In genomic region chr3:16439163-16439847, GRCh38 we compare ENCODE assay signal across 14 cellular contexts.
DNase-seq lines count a peak whose midpoint lies in the region; ATAC-seq and TF ChIP-seq lines count a peak whose summit lies in the region.
"Had no signal": no experiment of that assay in that cellular context is flagged by ENCODE, and none has a peak within 500 bp of the region (broad histone marks: within the 10 kb centered on the region; RNA-seq: fewer than 3 reads in every experiment).

No MANE protein-coding gene starts in this region.

- H3K27me3 Mint-ChIP-seq in activated naive CD8-positive, alpha-beta T cell treated with anti-CD3 and anti-CD28 coated beads for 36 hours: no peaks in the 10 kb centered on the region
- no peaks in the 10 kb centered on the region for H3K27me3 Mint-ChIP-seq in activated naive CD8-positive, alpha-beta T cell treated with anti-CD3 and anti-CD28 coated beads, Interleukin-2, amount 50 U/mL, for 24 hours
- no peaks in the 10 kb centered on the region for H3K27me3 Mint-ChIP-seq in endothelial cell (ENCODE audit: unreplicated experiment)

- no peak for ATAC-seq in activated naive CD8-positive, alpha-beta T cell treated with anti-CD3 and anti-CD28 coated beads, Interleukin-2, amount 50 U/mL, for 24 hours
- ATAC-seq in right lobe of liver: peak; percentile 69 to 78 (median 70)
- ATAC-seq in upper lobe of right lung: peak; percentile 58
- ATAC-seq in GM21526 (IDR thresholded peaks at IDR 0.05; ENCODE audit: low FRiP score, unreplicated experiment): no peak
- ATAC-seq: GM23338 had no signal

- TF ChIP-seq POLR2A in right lobe of liver (IDR thresholded peaks at IDR 0.05): no peak

- peaks cover 11% of the 10 kb centered on the region for H3K4me1 Mint-ChIP-seq in activated naive CD8-positive, alpha-beta T cell treated with anti-CD3 and anti-CD28 coated beads for 36 hours
- peaks cover 30% of the 10 kb centered on the region for H3K4me1 Mint-ChIP-seq in activated naive CD8-positive, alpha-beta T cell treated with anti-CD3 and anti-CD28 coated beads, Interleukin-2, amount 50 U/mL, for 24 hours
- peaks cover 2% of the 10 kb centered on the region for H3K4me1 Mint-ChIP-seq in endothelial cell (ENCODE audit: unreplicated experiment)
- H3K4me1 Mint-ChIP-seq: GM23338 had no signal

- no peak overlapping the region for H3K4me3 Mint-ChIP-seq in activated naive CD8-positive, alpha-beta T cell treated with anti-CD3 and anti-CD28 coated beads for 36 hours
- H3K4me3 Mint-ChIP-seq in activated naive CD8-positive, alpha-beta T cell treated with anti-CD3 and anti-CD28 coated beads, Interleukin-2, amount 50 U/mL, for 24 hours: no peak overlapping the region
- no peak overlapping the region for H3K4me3 Mint-ChIP-seq in endothelial cell (ENCODE audit: unreplicated experiment)
- H3K4me3 Mint-ChIP-seq: GM23338 had no signal

- H3K4me3 ChIP-seq in epithelial cell of esophagus (ENCODE audit: low read length) (no peak overlapping the region), right lobe of liver (no peak overlapping the region), upper lobe of right lung (no peak overlapping the region)
- H3K4me3 ChIP-seq: GM23338 had no signal

- peak overlapping the region; percentile 50 for H3K27ac Mint-ChIP-seq in activated naive CD8-positive, alpha-beta T cell treated with anti-CD3 and anti-CD28 coated beads for 36 hours
- no peak overlapping the region for H3K27ac Mint-ChIP-seq in activated naive CD8-positive, alpha-beta T cell treated with anti-CD3 and anti-CD28 coated beads, Interleukin-2, amount 50 U/mL, for 24 hours
- no peak overlapping the region for H3K27ac Mint-ChIP-seq in endothelial cell (ENCODE audit: unreplicated experiment)
- H3K27ac Mint-ChIP-seq: GM23338 had no signal

- no peaks in the 10 kb centered on the region for H3K36me3 ChIP-seq in right lobe of liver
- H3K36me3 ChIP-seq in upper lobe of right lung: no peaks in the 10 kb centered on the region

- H3K36me3 Mint-ChIP-seq in activated naive CD8-positive, alpha-beta T cell treated with anti-CD3 and anti-CD28 coated beads for 36 hours: peaks cover 27% of the 10 kb centered on the region
- peaks cover 39% of the 10 kb centered on the region for H3K36me3 Mint-ChIP-seq in activated naive CD8-positive, alpha-beta T cell treated with anti-CD3 and anti-CD28 coated beads, Interleukin-2, amount 50 U/mL, for 24 hours (ENCODE audit: low read depth)
- no peaks in the 10 kb centered on the region for H3K36me3 Mint-ChIP-seq in endothelial cell (ENCODE audit: low read depth, unreplicated experiment)

- H3K4me1 ChIP-seq in right lobe of liver (peaks cover 0 to 30% (median 6%) of the 10 kb centered on the region in 4 donors), upper lobe of right lung (peaks cover 20% of the 10 kb centered on the region)

- no peak overlapping the region for H3K27ac ChIP-seq in right lobe of liver
- H3K27ac ChIP-seq in upper lobe of right lung: no peak overlapping the region

- H3K27me3 ChIP-seq in right lobe of liver: no peaks in the 10 kb centered on the region
- no peaks in the 10 kb centered on the region for H3K27me3 ChIP-seq in upper lobe of right lung

- peaks cover under 1% of the 10 kb centered on the region for H3K9me3 Mint-ChIP-seq in activated naive CD8-positive, alpha-beta T cell treated with anti-CD3 and anti-CD28 coated beads for 36 hours
- H3K9me3 Mint-ChIP-seq in activated naive CD8-positive, alpha-beta T cell treated with anti-CD3 and anti-CD28 coated beads, Interleukin-2, amount 50 U/mL, for 24 hours: no peaks in the 10 kb centered on the region
- H3K9me3 Mint-ChIP-seq in endothelial cell (ENCODE audit: unreplicated experiment): no peaks in the 10 kb centered on the region
- H3K9me3 Mint-ChIP-seq: GM23338 had no signal

- no peak for TF ChIP-seq CTCF in epithelial cell of esophagus (IDR thresholded peaks at IDR 0.05; ENCODE audit: insufficient read depth, low read depth, low read length, missing control alignments)
- TF ChIP-seq CTCF in right lobe of liver (IDR thresholded peaks at IDR 0.05): no peak
- no peak for TF ChIP-seq CTCF in upper lobe of right lung (IDR thresholded peaks at IDR 0.05)
- TF ChIP-seq CTCF in endothelial cell (IDR thresholded peaks at IDR 0.05; ENCODE audit: unreplicated experiment): no peak

- DNase-seq in activated naive CD8-positive, alpha-beta T cell treated with anti-CD3 and anti-CD28 coated beads for 36 hours: no peak
- DNase-seq in activated naive CD8-positive, alpha-beta T cell treated with anti-CD3 and anti-CD28 coated beads, Interleukin-2, amount 50 U/mL, for 24 hours: no peak
- DNase-seq in epithelial cell of esophagus (ENCODE audit: low read depth) (peak; percentile 5), right lobe of liver (no peak), upper lobe of right lung (no peak), endothelial cell (ENCODE audit: low spot score) (no peak), NCI-H524 (lab: John Stamatoyannopoulos, UW) (no peak)
- DNase-seq: activated CD4-positive, alpha-beta T cell treated with anti-CD3 and anti-CD28 coated beads for 4 hours; activated T-cell treated with anti-CD3 and anti-CD28 coated beads for 4 hours; KBM-7; NCI-H1436; stimulated activated CD4-positive, alpha-beta T cell treated with anti-CD3 and anti-CD28 coated beads, Interleukin-4, amount 100 ng/mL, for 1 hour had no signal

- H3K9me3 ChIP-seq in right lobe of liver (no peaks in the 10 kb centered on the region), upper lobe of right lung (no peaks in the 10 kb centered on the region)

- intact Hi-C loops in right lobe of liver (cut with DNase I): no loop called here
- intact Hi-C loops in upper lobe of right lung (cut with DNase I): no loop called here

- 43% methylated on average over 4 of the region's 4 CpGs for WGBS in right lobe of liver (ENCODE audit: insufficient coverage, low coverage, low lambda C conversion rate, missing lambda C conversion rate)

Comparison
In these comparisons a context has a peak if more than half of its experiments do, and no peak if none do; other contexts are left out.
1. ATAC-seq: peak in right lobe of liver (4 of 4) and upper lobe of right lung (single experiment); none in activated naive CD8-positive, alpha-beta T cell treated with anti-CD3 and anti-CD28 coated beads, Interleukin-2, amount 50 U/mL, for 24 hours (single experiment) and GM21526 (single experiment).